Comparison of ENCODE assay signal across 16 cellular contexts in genomic region chr15:63335543-63336240, GRCh38. TPM values are rescaled to one million over a fixed set of nuclear protein-coding genes. Genes with fewer than 3 reads are reported as not detected.
DNase-seq lines count a peak whose midpoint lies in the region; ATAC-seq, FAIRE-seq and TF ChIP-seq lines count a peak whose summit lies in the region.
"Had no signal": no experiment of that assay in that cellular context is flagged by ENCODE, and none has a peak within 500 bp of the region (broad histone marks: within the 10 kb centered on the region; RNA-seq: fewer than 3 reads in every experiment).

No MANE protein-coding gene starts in this region.

- peaks cover 16% of the 10 kb centered on the region for H3K27me3 Mint-ChIP-seq in nephron progenitor cell (ENCODE audit: low read depth, poor library complexity)

- no peak for FAIRE-seq in H54 (lab: Jason Lieb, UNC)
- FAIRE-seq: G401.6, GM12892, GM19239 had no signal

- H3K27ac Mint-ChIP-seq in nephron progenitor cell, result no peak overlapping the region
- H3K27ac Mint-ChIP-seq: CD4-positive, CD25-positive, alpha-beta regulatory T cell had no signal

- no peaks in the 10 kb centered on the region for H3K9me2 ChIP-seq in hepatocyte (replicated peaks; ENCODE audit: insufficient read depth)

- no peaks in the 10 kb centered on the region for H3K79me2 ChIP-seq in hepatocyte

- peak overlapping the region; percentile 16 for H3K27ac ChIP-seq in RWPE1
- H3K27ac ChIP-seq in hepatocyte, result peak overlapping the region; percentile 8
- H3K27ac ChIP-seq in heart left ventricle, result no peak overlapping the region
- H3K27ac ChIP-seq in heart right ventricle, result no peak overlapping the region
- H3K27ac ChIP-seq: BLaER1 treated with 17β-estradiol and CSF1 and Interleukin-3, amounts not matched to agents 10 nM and 100 nM had no signal

- CTCF ChIA-PET in RWPE1 (lab: Yijun Ruan, JAX), result interaction anchor here (0.6 to 0.7 kb wide), 3 partner anchors 25 to 1501 kb away, joined by 3 to 4 read pairs (median 3); no protein-coding TSS in a partner anchor

- no peaks in the 10 kb centered on the region for H3K9me3 ChIP-seq in hepatocyte (ENCODE audit: low read depth)
- H3K9me3 ChIP-seq in heart left ventricle, result no peaks in the 10 kb centered on the region
- H3K9me3 ChIP-seq in heart right ventricle, result no peaks in the 10 kb centered on the region
- H3K9me3 ChIP-seq: BLaER1 treated with 17β-estradiol and CSF1 and Interleukin-3, amounts not matched to agents 10 nM and 100 nM; HAP-1 had no signal

- H4K20me1 ChIP-seq in hepatocyte (ENCODE audit: insufficient read depth, poor library complexity, severe bottlenecking), result no peaks in the 10 kb centered on the region
- H4K20me1 ChIP-seq: BLaER1 treated with 17β-estradiol and CSF1 and Interleukin-3, amounts not matched to agents 10 nM and 100 nM had no signal

- no peak overlapping the region for H3K4me2 ChIP-seq in hepatocyte
- H3K4me2 ChIP-seq: BLaER1 treated with 17β-estradiol and CSF1 and Interleukin-3, amounts not matched to agents 10 nM and 100 nM had no signal

- intact Hi-C loops in sciatic nerve (cut with DNase I), result no loop called here
- intact Hi-C loops in heart left ventricle (cut with DNase I), result no loop called here
- intact Hi-C loops in heart right ventricle (cut with DNase I), result no loop called here

- ATAC-seq in sciatic nerve (peak; percentile 51), heart left ventricle (no peak), heart right ventricle (no peak)

- WGBS in hepatocyte (ENCODE audit: low lambda C conversion rate, missing lambda C conversion rate), result 77% methylated on average over 8 of the region's 8 CpGs
- WGBS in heart left ventricle, 4 donors, result 81 to 90% (median 84%) methylated on average over 8 of the region's 8 CpGs
- WGBS in heart right ventricle, 2 donors, result 84 to 89% methylated on average over 8 of the region's 8 CpGs

- H3K4me1 ChIP-seq in hepatocyte (ENCODE audit: insufficient read depth) (peaks cover 9% of the 10 kb centered on the region), heart left ventricle (peaks cover 0 to 7% (median 0%) of the 10 kb centered on the region in 12 donors), heart right ventricle (no peaks in the 10 kb centered on the region)
- H3K4me1 ChIP-seq: HAP-1 had no signal

- H3K4me3 ChIP-seq in hepatocyte (no peak overlapping the region), heart left ventricle (no peak overlapping the region), heart right ventricle (no peak overlapping the region)
- H3K4me3 ChIP-seq: BLaER1 treated with 17β-estradiol and CSF1 and Interleukin-3, amounts not matched to agents 10 nM and 100 nM; HAP-1 had no signal

- H3K4me1 Mint-ChIP-seq in nephron progenitor cell, result peaks cover 35% of the 10 kb centered on the region
- H3K4me1 Mint-ChIP-seq: CD4-positive, CD25-positive, alpha-beta regulatory T cell had no signal

- H3K27me3 ChIP-seq in hepatocyte, result no peaks in the 10 kb centered on the region
- H3K27me3 ChIP-seq in heart left ventricle, result peaks cover 0 to 4% (median 0%) of the 10 kb centered on the region in 9 donors
- peaks cover 0 to 11% (median 0%) of the 10 kb centered on the region in 7 donors for H3K27me3 ChIP-seq in heart right ventricle

- TF ChIP-seq CTCF in RWPE1 (conservative IDR thresholded peaks at IDR 0.05; ENCODE audit: low read depth) (no peak), hepatocyte (IDR thresholded peaks at IDR 0.05; ENCODE audit: poor library complexity) (no peak), heart left ventricle (IDR thresholded peaks at IDR 0.05) (no peak), heart right ventricle (IDR thresholded peaks at IDR 0.05) (no peak), nephron progenitor cell (IDR thresholded peaks at IDR 0.05) (no peak)

- H3K36me3 ChIP-seq in hepatocyte (replicated peaks; ENCODE audit: insufficient read depth, low read depth) (no peaks in the 10 kb centered on the region), heart left ventricle (no peaks in the 10 kb centered on the region), heart right ventricle (no peaks in the 10 kb centered on the region)
- H3K36me3 ChIP-seq: BLaER1 treated with 17β-estradiol and CSF1 and Interleukin-3, amounts not matched to agents 10 nM and 100 nM; HAP-1 had no signal

- no peak overlapping the region for H3K4me3 Mint-ChIP-seq in nephron progenitor cell
- H3K4me3 Mint-ChIP-seq: CD4-positive, CD25-positive, alpha-beta regulatory T cell had no signal

- peaks cover 32% of the 10 kb centered on the region for H3K36me3 Mint-ChIP-seq in nephron progenitor cell (ENCODE audit: low read depth)
- H3K36me3 Mint-ChIP-seq: CD4-positive, CD25-positive, alpha-beta regulatory T cell had no signal

- DNase-seq in RWPE1 (ENCODE audit: low spot score) (no peak), cerebellar cortex (ENCODE audit: low spot score) (peak; percentile 88), hepatocyte (ENCODE audit: low spot score) (no peak), sciatic nerve (ENCODE audit: low spot score) (no peak), H54 (ENCODE audit: insufficient read length, low spot score) (no peak), heart left ventricle (no peak), heart right ventricle (no peak), nephron progenitor cell (no peak)
- DNase-seq: ACHN; CD4-positive, CD25-positive, alpha-beta regulatory T cell; GOT3 had no signal

- TF ChIP-seq POLR2A in H54 (IDR thresholded peaks at IDR 0.05; ENCODE audit: low read depth, low read length) (no peak), heart left ventricle (IDR thresholded peaks at IDR 0.05) (no peak)

- no peaks in the 10 kb centered on the region for H3K9me3 Mint-ChIP-seq in nephron progenitor cell
- H3K9me3 Mint-ChIP-seq: CD4-positive, CD25-positive, alpha-beta regulatory T cell had no signal

- no peak overlapping the region for H2AFZ ChIP-seq in hepatocyte

- POLR2A ChIA-PET in RWPE1 (lab: Yijun Ruan, JAX; ENCODE audit: low non-redundant PET), result no interaction called here

RNA-seq across cellular contexts. Expression of gene CA12, which starts 46.0 kb away (rescaled TPM):
- total RNA-seq in hepatocyte (9.5 and 13.8 TPM in 2 replicates), sciatic nerve (4.0 TPM), heart left ventricle (1 to 10 TPM in 2 of 9 donors, under 1 TPM in 4, not detected in 3; 0.12 to 5.2 (median 0.25) TPM), heart right ventricle (1 to 10 TPM in 1 of 10 donors, under 1 TPM in 8, not detected in 1; 0.11 to 1.3 (median 0.15) TPM)
- polyA plus RNA-seq in hepatocyte (16.6 and 23.5 TPM in 2 replicates), heart left ventricle (1 to 10 TPM in 1 of 2 donors, under 1 TPM in 1; 0.04 to 1.5 TPM), heart right ventricle (under 1 TPM; 0.07 to 0.67 TPM)
- total RNA-seq: CD4-positive, CD25-positive, alpha-beta regulatory T cell had no signal
- polyA plus RNA-seq: CD4-positive, CD25-positive, alpha-beta regulatory T cell had no signal

RNA-seq across cellular contexts. Expression of gene APH1B, which starts 58.3 kb away (rescaled TPM):
- total RNA-seq in hepatocyte (19.5 and 19.9 TPM in 2 replicates), sciatic nerve (22.5 TPM), heart left ventricle (10 to 100 TPM in 2 of 9 donors, 1 to 10 TPM in 7; 4.3 to 17.6 (median 6.3) TPM), heart right ventricle (10 to 100 TPM in 2 of 10 donors, 1 to 10 TPM in 8; 4.8 to 11.4 (median 8.4) TPM)
- polyA plus RNA-seq in hepatocyte (29.8 and 37.9 TPM in 2 replicates), heart left ventricle (1 to 10 TPM; 1.9 to 3.2 TPM), heart right ventricle (1 to 10 TPM; 1.7 to 4.9 TPM)

Comparison
In these comparisons a context has a peak if more than half of its experiments do, and no peak if none do; other contexts are left out.
1. H3K27ac ChIP-seq: peak in RWPE1 (single experiment) and hepatocyte (single experiment); none in heart left ventricle (0 of 12) and heart right ventricle (0 of 10).